In genomic region chr1:241744591-241744990, GRCh38 we compare ENCODE assay signal across 16 cellular contexts.
DNase-seq lines count a peak whose midpoint lies in the region; TF ChIP-seq lines count a peak whose summit lies in the region.
"Had no signal": no experiment of that assay in that cellular context is flagged by ENCODE, and none has a peak within 500 bp of the region (broad histone marks: within the 10 kb centered on the region; RNA-seq: fewer than 3 reads in every experiment).

No MANE protein-coding gene starts in this region.

- H3K4me1 ChIP-seq in trophoblast cell (ENCODE audit: control insufficient read depth in 1 of 2, insufficient read depth in 2 of 2, low read length in 2 of 2) = peaks cover 2 to 3% of the 10 kb centered on the region in 2 experiments
- H3K4me1 ChIP-seq in effector memory CD4-positive, alpha-beta T cell (ENCODE audit: control insufficient read depth, insufficient read depth, low read length, poor library complexity, severe bottlenecking) = no peaks in the 10 kb centered on the region
- H3K4me1 ChIP-seq: A549; BLaER1 treated with 17β-estradiol and CSF1 and Interleukin-3, amounts not matched to agents 10 nM and 100 nM had no signal

- no peak overlapping the region for H3K4me2 ChIP-seq in trophoblast cell (ENCODE audit: low read length)
- H3K4me2 ChIP-seq: A549; BLaER1 treated with 17β-estradiol and CSF1 and Interleukin-3, amounts not matched to agents 10 nM and 100 nM had no signal

- no peak overlapping the region for H4K12ac ChIP-seq in trophoblast cell (ENCODE audit: low read depth, low read length)

- no peak overlapping the region for H3K23ac ChIP-seq in trophoblast cell (ENCODE audit: low read length)

- H3K4me3 ChIP-seq in dorsolateral prefrontal cortex (no peak overlapping the region), trophoblast cell (ENCODE audit: low read depth, low read length) (no peak overlapping the region)
- H3K4me3 ChIP-seq in effector memory CD4-positive, alpha-beta T cell (ENCODE audit: insufficient read depth, low read depth, low read length, poor library complexity, severe bottlenecking) = no peak overlapping the region
- H3K4me3 ChIP-seq: A549; BLaER1 treated with 17β-estradiol and CSF1 and Interleukin-3, amounts not matched to agents 10 nM and 100 nM had no signal

- no peak overlapping the region for H3K18ac ChIP-seq in trophoblast cell (ENCODE audit: low read length)

- no peak overlapping the region for H2AK5ac ChIP-seq in trophoblast cell (ENCODE audit: low read length)

- no peak overlapping the region for H3K14ac ChIP-seq in trophoblast cell (ENCODE audit: low read length)

- no peaks in the 10 kb centered on the region for H3K79me1 ChIP-seq in trophoblast cell (ENCODE audit: low read length)

- peak overlapping the region in 35 of 59 donors; percentile 2 to 77 (median 45) for H3K27ac ChIP-seq in dorsolateral prefrontal cortex
- H3K27ac ChIP-seq in trophoblast cell (ENCODE audit: low read depth, low read length) = no peak overlapping the region
- no peak overlapping the region for H3K27ac ChIP-seq in effector memory CD4-positive, alpha-beta T cell (ENCODE audit: insufficient read depth, low read length, poor library complexity, severe bottlenecking)
- H3K27ac ChIP-seq: A549; BLaER1 treated with 17β-estradiol and CSF1 and Interleukin-3, amounts not matched to agents 10 nM and 100 nM; C4-2B had no signal

- TF ChIP-seq POLR2A in erythroblast (IDR thresholded peaks at IDR 0.05; ENCODE audit: low read length) = no peak

- no peak overlapping the region for H2BK120ac ChIP-seq in trophoblast cell (ENCODE audit: insufficient read depth, low read length, poor library complexity)

- no peak overlapping the region for H3K9ac ChIP-seq in trophoblast cell (ENCODE audit: low read length)
- H3K9ac ChIP-seq: BLaER1 treated with 17β-estradiol and CSF1 and Interleukin-3, amounts not matched to agents 10 nM and 100 nM had no signal

- H3K79me2 ChIP-seq in trophoblast cell (ENCODE audit: control insufficient read depth, insufficient read depth, low read length, poor library complexity) = no peaks in the 10 kb centered on the region

- no peak overlapping the region for H3K4ac ChIP-seq in trophoblast cell (ENCODE audit: low read depth, low read length)

- no peak overlapping the region for H2BK5ac ChIP-seq in trophoblast cell (ENCODE audit: low read depth, low read length, poor library complexity)

- H2BK12ac ChIP-seq in trophoblast cell (ENCODE audit: low read length) = no peak overlapping the region

- no peak overlapping the region for H4K8ac ChIP-seq in trophoblast cell (ENCODE audit: low read depth, low read length)

- intact Hi-C loops in dorsolateral prefrontal cortex (cut with DNase I) = no loop called here

- H3K27me3 ChIP-seq in dorsolateral prefrontal cortex (no peaks in the 10 kb centered on the region), trophoblast cell (ENCODE audit: insufficient read depth, low read length) (no peaks in the 10 kb centered on the region)
- no peaks in the 10 kb centered on the region for H3K27me3 ChIP-seq in effector memory CD4-positive, alpha-beta T cell (replicated peaks; ENCODE audit: control insufficient read depth, insufficient read depth, low read length, poor library complexity, severe bottlenecking)
- H3K27me3 ChIP-seq: BLaER1 treated with 17β-estradiol and CSF1 and Interleukin-3, amounts not matched to agents 10 nM and 100 nM had no signal

- no peaks in the 10 kb centered on the region for H3K36me3 ChIP-seq in trophoblast cell (ENCODE audit: control insufficient read depth in 1 of 2, insufficient read depth in 2 of 2, low read length in 2 of 2)
- no peaks in the 10 kb centered on the region for H3K36me3 ChIP-seq in effector memory CD4-positive, alpha-beta T cell (ENCODE audit: control insufficient read depth, insufficient read depth, low read length)
- H3K36me3 ChIP-seq: BLaER1 treated with 17β-estradiol and CSF1 and Interleukin-3, amounts not matched to agents 10 nM and 100 nM had no signal

- DNase-seq in dorsolateral prefrontal cortex (no peak), trophoblast cell (peak; percentile 43 to 45), NCI-H226 (no peak), erythroblast (lab: John Stamatoyannopoulos, UW) (no peak)
- no peak for DNase-seq in effector memory CD4-positive, alpha-beta T cell
- DNase-seq: 8988T; AML-193; Caco-2; Calu3; CD4-positive, alpha-beta T cell; CD8-positive, alpha-beta T cell; DMS79 treated with DMSO at 0.1 percent for 48 hours; GF-D8 had no signal

- peaks cover 1% of the 10 kb centered on the region for H3K9me3 ChIP-seq in trophoblast cell (ENCODE audit: insufficient read depth, low read depth, low read length)
- H3K9me3 ChIP-seq in effector memory CD4-positive, alpha-beta T cell (ENCODE audit: control insufficient read depth, low read length) = no peaks in the 10 kb centered on the region
- H3K9me3 ChIP-seq: A549; BLaER1 treated with 17β-estradiol and CSF1 and Interleukin-3, amounts not matched to agents 10 nM and 100 nM; Caco-2 had no signal

- no peak overlapping the region for H4K91ac ChIP-seq in trophoblast cell (ENCODE audit: low read depth, low read length)

- TF ChIP-seq CTCF in dorsolateral prefrontal cortex (IDR thresholded peaks at IDR 0.05 in 54 of 56, conservative IDR thresholded peaks at IDR 0.05 in 2 of 56; ENCODE audit: low read depth in 1 of 56, partially characterized antibody in 56 of 56) = no peak

- WGBS in trophoblast cell (ENCODE audit: extremely low coverage, insufficient coverage, insufficient read length) = no CpG with 5 or more reads among the region's 2 CpGs

- no peak overlapping the region for H2AFZ ChIP-seq in trophoblast cell (ENCODE audit: insufficient read depth, low read length, poor library complexity)

Comparison
In these comparisons a context has a peak if more than half of its experiments do, and no peak if none do; other contexts are left out.
1. DNase-seq: peak in trophoblast cell (2 of 2); none in dorsolateral prefrontal cortex (0 of 10), NCI-H226 (single experiment), erythroblast (0 of 2) and effector memory CD4-positive, alpha-beta T cell (0 of 3).
2. H3K27ac ChIP-seq: peak in dorsolateral prefrontal cortex (35 of 59); none in trophoblast cell (single experiment) and effector memory CD4-positive, alpha-beta T cell (single experiment).